Comparison of ENCODE assay signal across 19 cellular contexts in genomic region chr2:218559021-218559420, GRCh38.
"Had no signal": no experiment of that assay in that cellular context is flagged by ENCODE, and none has a peak within 500 bp of the region (broad histone marks: within the 10 kb centered on the region; RNA-seq: fewer than 3 reads in every experiment).

No MANE protein-coding gene starts in this region.

- H3K4me1 ChIP-seq: colonic mucosa, foreskin keratinocyte, right atrium auricular region had no signal

- H3K4me3 Mint-ChIP-seq: endodermal cell; naive thymus-derived CD4-positive, alpha-beta T cell; neural crest cell; stimulated activated effector memory CD8-positive, alpha-beta T cell treated with anti-CD3 and anti-CD28 coated beads, Interleukin-12 subunit alpha, Interleukin-12 subunit beta, amount 100 ng/mL, for 72 hours; stimulated activated naive CD8-positive, alpha-beta T cell treated with anti-CD3 and anti-CD28 coated beads, Interleukin-15, amount 100 ng/mL, for 72 hours had no signal

- H3K27me3 Mint-ChIP-seq: naive thymus-derived CD4-positive, alpha-beta T cell; stimulated activated naive CD8-positive, alpha-beta T cell treated with anti-CD3 and anti-CD28 coated beads, Interleukin-15, amount 100 ng/mL, for 72 hours had no signal

- H3K36me3 ChIP-seq: colonic mucosa had no signal

- H3K9me3 ChIP-seq: colonic mucosa, right atrium auricular region, thoracic aorta had no signal

- FAIRE-seq: endothelial cell of umbilical vein, kidney had no signal

- H3K27ac ChIP-seq: colonic mucosa, foreskin keratinocyte, right atrium auricular region, thoracic aorta had no signal

- H3K4me3 ChIP-seq: colonic mucosa, right atrium auricular region, thoracic aorta had no signal

- H3K4me1 Mint-ChIP-seq: neural crest cell had no signal

- DNase-seq: colonic mucosa; dermis blood vessel endothelial cell; endodermal cell; erythroblast; foreskin keratinocyte; kidney; left colon; mesendoderm; naive thymus-derived CD4-positive, alpha-beta T cell; posterior cingulate gyrus; stimulated activated CD4-positive, alpha-beta T cell treated with anti-CD3 and anti-CD28 coated beads, Interleukin-4, amount 100 ng/mL, for 1 hour; stimulated activated CD8-positive, alpha-beta memory T cell treated with anti-CD3 and anti-CD28 coated beads, Interleukin-4, amount 100 ng/mL, for 48 hours; stimulated activated naive CD8-positive, alpha-beta T cell treated with anti-CD3 and anti-CD28 coated beads, Interleukin-15, amount 100 ng/mL, for 72 hours; trophoblast cell had no signal

- H3K27me3 ChIP-seq: colonic mucosa, foreskin keratinocyte, right atrium auricular region had no signal

- H3K27ac Mint-ChIP-seq: endodermal cell; stimulated activated effector memory CD8-positive, alpha-beta T cell treated with anti-CD3 and anti-CD28 coated beads, Interleukin-12 subunit alpha, Interleukin-12 subunit beta, amount 100 ng/mL, for 72 hours had no signal

- H3K9me3 Mint-ChIP-seq: endodermal cell; naive thymus-derived CD4-positive, alpha-beta T cell; neural crest cell; stimulated activated effector memory CD8-positive, alpha-beta T cell treated with anti-CD3 and anti-CD28 coated beads, Interleukin-12 subunit alpha, Interleukin-12 subunit beta, amount 100 ng/mL, for 72 hours; stimulated activated naive CD8-positive, alpha-beta T cell treated with anti-CD3 and anti-CD28 coated beads, Interleukin-15, amount 100 ng/mL, for 72 hours had no signal

- ATAC-seq: foreskin keratinocyte; left colon; naive thymus-derived CD4-positive, alpha-beta T cell; stimulated activated effector memory CD8-positive, alpha-beta T cell treated with anti-CD3 and anti-CD28 coated beads, Interleukin-12 subunit alpha, Interleukin-12 subunit beta, amount 100 ng/mL, for 72 hours; stimulated activated naive CD8-positive, alpha-beta T cell treated with anti-CD3 and anti-CD28 coated beads, Interleukin-15, amount 100 ng/mL, for 72 hours had no signal
